In genomic region chr16:28890355-28890754, GRCh38 we compare ENCODE assay signal across 9 cellular contexts. TPM values are rescaled to one million over a fixed set of nuclear protein-coding genes. Genes with fewer than 3 reads are reported as not detected.
DNase-seq lines count a peak whose midpoint lies in the region; ATAC-seq, FAIRE-seq and TF ChIP-seq lines count a peak whose summit lies in the region.
"Not testable (repeated sequence)": the region's sequence is repeated elsewhere in the genome, so short reads cannot be mapped to it uniquely, and the experiment has no call there.
"Had no signal": no experiment of that assay in that cellular context is flagged by ENCODE, and none has a peak within 500 bp of the region (broad histone marks: within the 10 kb centered on the region; RNA-seq: fewer than 3 reads in every experiment).

No MANE protein-coding gene starts in this region.

- H3K27me3 ChIP-seq in endothelial cell of umbilical vein (ENCODE audit: control insufficient read depth in 2 of 2, insufficient read depth in 2 of 2, low read length in 2 of 2); HepG2 (ENCODE audit: control insufficient read depth in 1 of 2, insufficient read depth in 2 of 2, low read length in 2 of 2); gastrocnemius medialis: not testable (repeated sequence)

- not testable (repeated sequence) for H3K4me1 ChIP-seq in HEK293 (ENCODE audit: control insufficient read depth, insufficient read depth, low read length); endothelial cell of umbilical vein (ENCODE audit: control insufficient read depth, extremely low read depth, insufficient read depth, low read length)
- H3K4me1 ChIP-seq in HepG2 (ENCODE audit: insufficient read depth, low read length) (peaks cover 17% of the 10 kb centered on the region), gastrocnemius medialis (peaks cover 5 to 20% of the 10 kb centered on the region in 2 donors)

- in situ Hi-C loops in HepG2 (cut with HindIII; ENCODE audit: extremely low pct_ligation_motif_present, low pct_unique_long_range_greater_than_20kb); gastrocnemius medialis (cut with MboI; ENCODE audit: low sequenced_read_pairs in 4 of 4): not testable (repeated sequence)

- H3K9me1 ChIP-seq in endothelial cell of umbilical vein (replicated peaks; ENCODE audit: control insufficient read depth, extremely low read depth, insufficient read depth, low read length) = not testable (repeated sequence)

- H3K27ac ChIP-seq in HEK293 (ENCODE audit: extremely low read depth, low read depth, low read length); endothelial cell of umbilical vein (ENCODE audit: insufficient read depth, low read depth, low read length); HepG2 (ENCODE audit: extremely low read length, insufficient read depth, low read length): not testable (repeated sequence)
- peak overlapping the region; percentile 84 to 90 (median 90) for H3K27ac ChIP-seq in gastrocnemius medialis

- BruUV-seq in endothelial cell of umbilical vein (replicated peaks; lab: Mats Ljungman, UMichigan); HepG2 (replicated peaks; lab: Mats Ljungman, UMichigan): not testable (repeated sequence)

- POLR2A ChIA-PET in HEK293 (lab: Yijun Ruan, JAX); endothelial cell of umbilical vein (lab: Charles Lee): not testable (repeated sequence)
- POLR2A ChIA-PET in HepG2 (lab: Yijun Ruan, JAX) = interaction anchor here (1.3 to 2.8 kb wide), 3 partner anchors 26 to 46 kb away, joined by 6 to 21 read pairs (median 11); partner anchors contain the start of gene SH2B1

- 97% methylated on average over 5 of the region's 5 CpGs for WGBS in HepG2 (ENCODE audit: low lambda C conversion rate)

- not testable (repeated sequence) for H3K4me3 ChIP-seq in HEK293 (ENCODE audit: low read depth, low read length); endothelial cell of umbilical vein (replicated peaks in 1 of 3; ENCODE audit: insufficient read depth in 1 of 3, low read depth in 1 of 3, low read length in 3 of 3); HepG2 (replicated peaks in 1 of 3; ENCODE audit: insufficient read depth in 1 of 3, low read depth in 2 of 3, low read length in 3 of 3); gastrocnemius medialis

- H3K4me2 ChIP-seq in endothelial cell of umbilical vein (ENCODE audit: insufficient read depth, low read length); HepG2 (ENCODE audit: low read depth, low read length): not testable (repeated sequence)

- not testable (repeated sequence) for DNase-seq in endothelial cell of umbilical vein (ENCODE audit: low read depth, low spot score); HepG2 (ENCODE audit: low spot score); gastrocnemius medialis

- H4K20me1 ChIP-seq in endothelial cell of umbilical vein (replicated peaks; ENCODE audit: control insufficient read depth, extremely low read depth, insufficient read depth, low read length); HepG2 (ENCODE audit: insufficient read depth, low read length): not testable (repeated sequence)

- H3K9me3 ChIP-seq in HEK293 (ENCODE audit: control insufficient read depth, insufficient read depth, low read depth, low read length); endothelial cell of umbilical vein (replicated peaks; ENCODE audit: control insufficient read depth, insufficient read depth, low read length); HepG2 (ENCODE audit: low read length); gastrocnemius medialis: not testable (repeated sequence)

- dilution Hi-C loops in endothelial cell of umbilical vein (cut with MboI; ENCODE audit: extremely low pct_ligation_motif_present, low sequenced_read_pairs) = not testable (repeated sequence)

- not testable (repeated sequence) for H3K79me2 ChIP-seq in endothelial cell of umbilical vein (ENCODE audit: control insufficient read depth, insufficient read depth, low read length); HepG2 (ENCODE audit: insufficient read depth, low read length)

- intact Hi-C loops in endothelial cell of umbilical vein (cut with micrococcal nuclease); HepG2 (cut with micrococcal nuclease; ENCODE audit: unreplicated experiment); gastrocnemius medialis (cut with DNase I; ENCODE audit: low total_unique reads): not testable (repeated sequence)

- FAIRE-seq in endothelial cell of umbilical vein (lab: Jason Lieb, UNC) = peak; percentile 28
- FAIRE-seq in HepG2 (lab: Jason Lieb, UNC) = not testable (repeated sequence)

- H3K9ac ChIP-seq in endothelial cell of umbilical vein (replicated peaks; ENCODE audit: extremely low read depth, insufficient read depth, low read length); HepG2 (ENCODE audit: insufficient read depth, low read depth, low read length): not testable (repeated sequence)

- not testable (repeated sequence) for TF ChIP-seq CTCF in HEK293 (tag by site-specific recombination; IDR thresholded peaks at IDR 0.05); endothelial cell of umbilical vein (IDR thresholded peaks at IDR 0.05; ENCODE audit: extremely low read depth in 1 of 2, insufficient read depth in 1 of 2, low read depth in 1 of 2, low read length in 2 of 2); HepG2 (CRISPR knock-in tag; IDR thresholded peaks at IDR 0.05); gastrocnemius medialis (IDR thresholded peaks at IDR 0.05 in 4 of 5, conservative IDR thresholded peaks at IDR 0.05 in 1 of 5)

- not testable (repeated sequence) for H2AFZ ChIP-seq in endothelial cell of umbilical vein (ENCODE audit: low read depth, low read length); HepG2 (ENCODE audit: low read length)

- not testable (repeated sequence) for ATAC-seq in HepG2
- peak in 1 of 2 donors; percentile 9 for ATAC-seq in gastrocnemius medialis

- not testable (repeated sequence) for TF ChIP-seq POLR2A in endothelial cell of umbilical vein (IDR thresholded peaks at IDR 0.05; ENCODE audit: low read depth, low read length); HepG2 (IDR thresholded peaks at IDR 0.05; ENCODE audit: insufficient read depth in 1 of 2, low read depth in 2 of 2, low read length in 2 of 2); gastrocnemius medialis (IDR thresholded peaks at IDR 0.05)

- TF ChIP-seq EP300 in HepG2 (IDR thresholded peaks at IDR 0.05; ENCODE audit: low read depth in 2 of 2, low read length in 2 of 2); HepG2 (CRISPR knock-in tag; IDR thresholded peaks at IDR 0.05; ENCODE audit: borderline replicate concordance): not testable (repeated sequence)

- H3K36me3 ChIP-seq in HEK293 (ENCODE audit: control insufficient read depth in 2 of 2, insufficient read depth in 1 of 2, low read length in 2 of 2) = peaks cover 0 to 25% of the 10 kb centered on the region in 2 experiments; a peak in 2 of 3 replicates
- H3K36me3 ChIP-seq in endothelial cell of umbilical vein (ENCODE audit: control insufficient read depth in 2 of 2, extremely low read depth in 1 of 2, insufficient read depth in 2 of 2, low read length in 2 of 2) = not testable (repeated sequence)
- H3K36me3 ChIP-seq in HepG2 (replicated peaks in 1 of 2; ENCODE audit: control insufficient read depth in 1 of 2, insufficient read depth in 2 of 2, low read length in 2 of 2) = peaks cover 22 to 29% of the 10 kb centered on the region in 2 experiments
- H3K36me3 ChIP-seq in gastrocnemius medialis = peaks cover 0 to 16% of the 10 kb centered on the region in 2 donors

- CTCF ChIA-PET in HEK293 (lab: Yijun Ruan, JAX) = interaction anchor here (0.6 to 0.9 kb wide), 2 partner anchors 49 to 55 kb away, joined by 3 to 4 read pairs; no protein-coding TSS in a partner anchor
- CTCF ChIA-PET in endothelial cell of umbilical vein (lab: Charles Lee) = interaction anchor here (1.3 to 1.5 kb wide), 2 partner anchors 55 kb away, joined by 4 read pairs; no protein-coding TSS in a partner anchor
- CTCF ChIA-PET in HepG2 (lab: Yijun Ruan, JAX; ENCODE audit: low intra/inter-chr PET ratio, low total read pairs) = not testable (repeated sequence)

- TF ChIP-seq RAD21 in HepG2 (CRISPR knock-in tag; IDR thresholded peaks at IDR 0.05) = not testable (repeated sequence)

RNA-seq across cellular contexts. Expression of gene ATP2A1, which starts 12.1 kb away (rescaled TPM):
- total RNA-seq in endothelial cell of umbilical vein (2.3 and 2.5 TPM in 2 replicates), HepG2 (2016; rRNA removed; fragmentation: Illumina TruSeq; extraction: Trizol) (0.70 and 3.2 TPM in 2 replicates), gastrocnemius medialis (100 to 1,000 TPM; 380 to 909 (median 764) TPM)
- polyA plus RNA-seq in endothelial cell of umbilical vein (1.2 TPM in 2 replicates), HepG2 (2011; rRNA removed) (12.5 and 16.4 TPM in 2 replicates)
- polyA plus RNA-seq in endothelial cell of umbilical vein (2011; cell fraction: cytosol; rRNA removed) = 0.28 and 0.37 TPM in 2 replicates
- polyA plus RNA-seq in endothelial cell of umbilical vein (2011; cell fraction: nucleus; rRNA removed) = 8.1 and 9.3 TPM in 2 replicates
- polyA plus RNA-seq in endothelial cell of umbilical vein (2012) = 3.7 and 6.1 TPM in 2 replicates
- 0.40 and 1.5 TPM in 2 replicates for polyA minus RNA-seq in endothelial cell of umbilical vein
- not detected for polyA minus RNA-seq in endothelial cell of umbilical vein (2011; cell fraction: cytosol; rRNA and poly(A)+ RNA removed)
- 2.6 and 3.6 TPM in 2 replicates for polyA minus RNA-seq in endothelial cell of umbilical vein (2011; cell fraction: nucleus; rRNA and poly(A)+ RNA removed)
- 1.1 and 1.9 TPM in 2 replicates for total RNA-seq in HepG2 (2016; cell fraction: cytosol; rRNA removed; fragmentation: Illumina TruSeq; extraction: Trizol; ENCODE audit: low read depth)
- total RNA-seq in HepG2 (2016; cell fraction: insoluble cytoplasmic fraction; rRNA removed; fragmentation: Illumina TruSeq; extraction: Trizol) = 0.30 and 2.0 TPM in 2 replicates
- total RNA-seq in HepG2 (2016; cell fraction: membrane; rRNA removed; fragmentation: Illumina TruSeq; extraction: Trizol) = 0.65 and 1.3 TPM in 2 replicates
- 4.8 and 6.9 TPM in 2 replicates for total RNA-seq in HepG2 (2016; cell fraction: nucleus; rRNA removed; fragmentation: Illumina TruSeq; extraction: Trizol)
- polyA plus RNA-seq in HepG2 (2011; cell fraction: cytosol; rRNA removed) = 2.7 and 2.9 TPM in 2 replicates
- 149 and 332 TPM in 2 replicates for polyA plus RNA-seq in HepG2 (2011; cell fraction: nucleus; rRNA removed)
- 31.5 and 57.2 TPM in 2 replicates for polyA plus RNA-seq in HepG2 (2012)
- polyA plus RNA-seq in HepG2 (2016; cell fraction: cytosol; fragmentation: Illumina TruSeq; extraction: Trizol; ENCODE audit: low read depth) = 0.51 TPM in 2 replicates
- polyA plus RNA-seq in HepG2 (2016; cell fraction: insoluble cytoplasmic fraction; fragmentation: Illumina TruSeq; extraction: Trizol; ENCODE audit: low read depth) = 1.3 and 1.5 TPM in 2 replicates
- 0.87 and 1.9 TPM in 2 replicates for polyA plus RNA-seq in HepG2 (2016; cell fraction: membrane; fragmentation: Illumina TruSeq; extraction: Trizol; ENCODE audit: low read depth)
- 55.1 and 58.0 TPM in 2 replicates for polyA plus RNA-seq in HepG2 (2016; cell fraction: nucleus; fragmentation: Illumina TruSeq; extraction: Trizol; ENCODE audit: insufficient read depth, low read depth)
- polyA minus RNA-seq in HepG2 (2011; rRNA and poly(A)+ RNA removed; ENCODE audit: low replicate concordance) = 1.4 and 6.4 TPM in 2 replicates
- polyA minus RNA-seq in HepG2 (2011; cell fraction: cytosol; rRNA and poly(A)+ RNA removed) = 0.59 and 1.4 TPM in 2 replicates
- polyA minus RNA-seq in HepG2 (2011; cell fraction: nucleus; rRNA and poly(A)+ RNA removed) = 26.7 and 30.8 TPM in 2 replicates

RNA-seq across cellular contexts. Expression of gene SH2B1, which starts 26.7 kb away (rescaled TPM):
- total RNA-seq in endothelial cell of umbilical vein = 55.6 and 56.4 TPM in 2 replicates
- polyA plus RNA-seq in endothelial cell of umbilical vein = 46.4 and 53.4 TPM in 2 replicates
- polyA plus RNA-seq in endothelial cell of umbilical vein (2011; cell fraction: cytosol; rRNA removed) = 24.3 and 32.9 TPM in 2 replicates
- polyA plus RNA-seq in endothelial cell of umbilical vein (2011; cell fraction: nucleus; rRNA removed) = 135 and 157 TPM in 2 replicates
- 31.9 and 39.2 TPM in 2 replicates for polyA plus RNA-seq in endothelial cell of umbilical vein (2012)
- polyA minus RNA-seq in endothelial cell of umbilical vein = 19.9 and 45.9 TPM in 2 replicates
- polyA minus RNA-seq in endothelial cell of umbilical vein (2011; cell fraction: cytosol; rRNA and poly(A)+ RNA removed) = 21.3 TPM
- 25.4 and 35.0 TPM in 2 replicates for polyA minus RNA-seq in endothelial cell of umbilical vein (2011; cell fraction: nucleus; rRNA and poly(A)+ RNA removed)
- 15.6 and 23.3 TPM in 2 replicates for total RNA-seq in HepG2 (2016; rRNA removed; fragmentation: Illumina TruSeq; extraction: Trizol)
- 22.5 and 27.1 TPM in 2 replicates for total RNA-seq in HepG2 (2016; cell fraction: cytosol; rRNA removed; fragmentation: Illumina TruSeq; extraction: Trizol; ENCODE audit: low read depth)
- total RNA-seq in HepG2 (2016; cell fraction: insoluble cytoplasmic fraction; rRNA removed; fragmentation: Illumina TruSeq; extraction: Trizol) = 13.4 and 24.5 TPM in 2 replicates
- 16.3 and 21.4 TPM in 2 replicates for total RNA-seq in HepG2 (2016; cell fraction: membrane; rRNA removed; fragmentation: Illumina TruSeq; extraction: Trizol)
- 30.1 and 30.6 TPM in 2 replicates for total RNA-seq in HepG2 (2016; cell fraction: nucleus; rRNA removed; fragmentation: Illumina TruSeq; extraction: Trizol)
- polyA plus RNA-seq in HepG2 (2011; rRNA removed) = 30.8 and 40.2 TPM in 2 replicates
- polyA plus RNA-seq in HepG2 (2011; cell fraction: cytosol; rRNA removed) = 15.2 and 19.8 TPM in 2 replicates
- polyA plus RNA-seq in HepG2 (2011; cell fraction: nucleus; rRNA removed) = 198 and 224 TPM in 2 replicates
- 35.0 and 37.6 TPM in 2 replicates for polyA plus RNA-seq in HepG2 (2012)
- 4.3 and 6.0 TPM in 2 replicates for polyA plus RNA-seq in HepG2 (2016; cell fraction: cytosol; fragmentation: Illumina TruSeq; extraction: Trizol; ENCODE audit: low read depth)
- polyA plus RNA-seq in HepG2 (2016; cell fraction: insoluble cytoplasmic fraction; fragmentation: Illumina TruSeq; extraction: Trizol; ENCODE audit: low read depth) = 18.0 and 21.1 TPM in 2 replicates
- polyA plus RNA-seq in HepG2 (2016; cell fraction: membrane; fragmentation: Illumina TruSeq; extraction: Trizol; ENCODE audit: low read depth) = 12.3 and 13.6 TPM in 2 replicates
- 82.4 and 89.4 TPM in 2 replicates for polyA plus RNA-seq in HepG2 (2016; cell fraction: nucleus; fragmentation: Illumina TruSeq; extraction: Trizol; ENCODE audit: insufficient read depth, low read depth)
- polyA minus RNA-seq in HepG2 (2011; rRNA and poly(A)+ RNA removed; ENCODE audit: low replicate concordance) = 44.5 and 55.4 TPM in 2 replicates
- 10.5 and 11.6 TPM in 2 replicates for polyA minus RNA-seq in HepG2 (2011; cell fraction: cytosol; rRNA and poly(A)+ RNA removed)
- 36.8 and 48.6 TPM in 2 replicates for polyA minus RNA-seq in HepG2 (2011; cell fraction: nucleus; rRNA and poly(A)+ RNA removed)
- total RNA-seq in gastrocnemius medialis = 10 to 100 TPM; 13.9 to 28.5 (median 20.6) TPM

RNA-seq across cellular contexts. Expression of gene RABEP2, which starts 34.7 kb away (rescaled TPM):
- 36.0 and 37.4 TPM in 2 replicates for total RNA-seq in endothelial cell of umbilical vein
- 25.9 and 27.3 TPM in 2 replicates for polyA plus RNA-seq in endothelial cell of umbilical vein
- polyA plus RNA-seq in endothelial cell of umbilical vein (2011; cell fraction: cytosol; rRNA removed) = 19.0 and 28.9 TPM in 2 replicates
- 35.6 and 42.8 TPM in 2 replicates for polyA plus RNA-seq in endothelial cell of umbilical vein (2011; cell fraction: nucleus; rRNA removed)
- 15.3 and 19.3 TPM in 2 replicates for polyA plus RNA-seq in endothelial cell of umbilical vein (2012)
- 11.4 and 13.6 TPM in 2 replicates for polyA minus RNA-seq in endothelial cell of umbilical vein
- polyA minus RNA-seq in endothelial cell of umbilical vein (2011; cell fraction: cytosol; rRNA and poly(A)+ RNA removed) = 5.3 TPM
- polyA minus RNA-seq in endothelial cell of umbilical vein (2011; cell fraction: nucleus; rRNA and poly(A)+ RNA removed) = 7.4 and 16.4 TPM in 2 replicates
- total RNA-seq in HepG2 (2016; rRNA removed; fragmentation: Illumina TruSeq; extraction: Trizol) = 16.1 and 18.4 TPM in 2 replicates
- 2.9 and 3.6 TPM in 2 replicates for total RNA-seq in HepG2 (2016; cell fraction: cytosol; rRNA removed; fragmentation: Illumina TruSeq; extraction: Trizol; ENCODE audit: low read depth)
- total RNA-seq in HepG2 (2016; cell fraction: insoluble cytoplasmic fraction; rRNA removed; fragmentation: Illumina TruSeq; extraction: Trizol) = 13.9 and 19.6 TPM in 2 replicates
- total RNA-seq in HepG2 (2016; cell fraction: membrane; rRNA removed; fragmentation: Illumina TruSeq; extraction: Trizol) = 7.5 and 8.4 TPM in 2 replicates
- total RNA-seq in HepG2 (2016; cell fraction: nucleus; rRNA removed; fragmentation: Illumina TruSeq; extraction: Trizol) = 10.2 and 11.4 TPM in 2 replicates
- 10.8 and 12.4 TPM in 2 replicates for polyA plus RNA-seq in HepG2 (2011; rRNA removed)
- 8.5 and 13.3 TPM in 2 replicates for polyA plus RNA-seq in HepG2 (2011; cell fraction: cytosol; rRNA removed)
- polyA plus RNA-seq in HepG2 (2011; cell fraction: nucleus; rRNA removed) = 28.2 and 32.3 TPM in 2 replicates
- 5.7 and 7.3 TPM in 2 replicates for polyA plus RNA-seq in HepG2 (2012)
- 1.9 and 2.8 TPM in 2 replicates for polyA plus RNA-seq in HepG2 (2016; cell fraction: cytosol; fragmentation: Illumina TruSeq; extraction: Trizol; ENCODE audit: low read depth)
- polyA plus RNA-seq in HepG2 (2016; cell fraction: insoluble cytoplasmic fraction; fragmentation: Illumina TruSeq; extraction: Trizol; ENCODE audit: low read depth) = 9.8 and 12.4 TPM in 2 replicates
- 4.5 and 4.9 TPM in 2 replicates for polyA plus RNA-seq in HepG2 (2016; cell fraction: membrane; fragmentation: Illumina TruSeq; extraction: Trizol; ENCODE audit: low read depth)
- polyA plus RNA-seq in HepG2 (2016; cell fraction: nucleus; fragmentation: Illumina TruSeq; extraction: Trizol; ENCODE audit: insufficient read depth, low read depth) = 17.2 and 17.9 TPM in 2 replicates
- polyA minus RNA-seq in HepG2 (2011; rRNA and poly(A)+ RNA removed; ENCODE audit: low replicate concordance) = 5.5 and 7.5 TPM in 2 replicates
- polyA minus RNA-seq in HepG2 (2011; cell fraction: cytosol; rRNA and poly(A)+ RNA removed) = 5.5 and 7.4 TPM in 2 replicates
- polyA minus RNA-seq in HepG2 (2011; cell fraction: nucleus; rRNA and poly(A)+ RNA removed) = 6.2 and 7.5 TPM in 2 replicates
- total RNA-seq in gastrocnemius medialis = 10 to 100 TPM in 1 of 4 donors, 1 to 10 TPM in 3; 2.9 to 13.9 (median 6.4) TPM

RNA-seq across cellular contexts. Expression of gene CD19, which starts 41.4 kb away (rescaled TPM):
- total RNA-seq in endothelial cell of umbilical vein = not detected in 2 replicates
- polyA plus RNA-seq in endothelial cell of umbilical vein = 0.06 TPM in 2 replicates
- 0.03 TPM in 1 of 2 replicates, not detected in the other for polyA plus RNA-seq in endothelial cell of umbilical vein (2011; cell fraction: cytosol; rRNA removed)
- not detected in 2 replicates for polyA plus RNA-seq in endothelial cell of umbilical vein (2011; cell fraction: nucleus; rRNA removed)
- 0.16 TPM in 1 of 2 replicates, not detected in the other for polyA plus RNA-seq in endothelial cell of umbilical vein (2012)
- not detected in 2 replicates for polyA minus RNA-seq in endothelial cell of umbilical vein
- polyA minus RNA-seq in endothelial cell of umbilical vein (2011; cell fraction: cytosol; rRNA and poly(A)+ RNA removed) = not detected
- not detected in 2 replicates for polyA minus RNA-seq in endothelial cell of umbilical vein (2011; cell fraction: nucleus; rRNA and poly(A)+ RNA removed)
- 0.48 and 0.55 TPM in 2 replicates for total RNA-seq in HepG2 (2016; rRNA removed; fragmentation: Illumina TruSeq; extraction: Trizol)
- 0.26 TPM in 1 of 2 replicates, not detected in the other for total RNA-seq in HepG2 (2016; cell fraction: cytosol; rRNA removed; fragmentation: Illumina TruSeq; extraction: Trizol; ENCODE audit: low read depth)
- total RNA-seq in HepG2 (2016; cell fraction: insoluble cytoplasmic fraction; rRNA removed; fragmentation: Illumina TruSeq; extraction: Trizol) = 0.34 and 0.37 TPM in 2 replicates
- total RNA-seq in HepG2 (2016; cell fraction: membrane; rRNA removed; fragmentation: Illumina TruSeq; extraction: Trizol) = 0.24 TPM in 1 of 2 replicates, not detected in the other
- not detected in 2 replicates for total RNA-seq in HepG2 (2016; cell fraction: nucleus; rRNA removed; fragmentation: Illumina TruSeq; extraction: Trizol)
- 1.1 and 1.2 TPM in 2 replicates for polyA plus RNA-seq in HepG2 (2011; rRNA removed)
- polyA plus RNA-seq in HepG2 (2011; cell fraction: cytosol; rRNA removed) = 0.92 and 2.2 TPM in 2 replicates
- polyA plus RNA-seq in HepG2 (2011; cell fraction: nucleus; rRNA removed) = 2.1 and 2.5 TPM in 2 replicates
- polyA plus RNA-seq in HepG2 (2012) = 1.6 and 2.5 TPM in 2 replicates
- 0.05 and 0.07 TPM in 2 replicates for polyA plus RNA-seq in HepG2 (2016; cell fraction: cytosol; fragmentation: Illumina TruSeq; extraction: Trizol; ENCODE audit: low read depth)
- 0.64 and 0.67 TPM in 2 replicates for polyA plus RNA-seq in HepG2 (2016; cell fraction: insoluble cytoplasmic fraction; fragmentation: Illumina TruSeq; extraction: Trizol; ENCODE audit: low read depth)
- 0.10 TPM in 1 of 2 replicates, not detected in the other for polyA plus RNA-seq in HepG2 (2016; cell fraction: membrane; fragmentation: Illumina TruSeq; extraction: Trizol; ENCODE audit: low read depth)
- 0.32 and 0.45 TPM in 2 replicates for polyA plus RNA-seq in HepG2 (2016; cell fraction: nucleus; fragmentation: Illumina TruSeq; extraction: Trizol; ENCODE audit: insufficient read depth, low read depth)
- polyA minus RNA-seq in HepG2 (2011; rRNA and poly(A)+ RNA removed; ENCODE audit: low replicate concordance) = 0.07 and 1.0 TPM in 2 replicates
- not detected in 2 replicates for polyA minus RNA-seq in HepG2 (2011; cell fraction: cytosol; rRNA and poly(A)+ RNA removed)
- 0.39 and 0.75 TPM in 2 replicates for polyA minus RNA-seq in HepG2 (2011; cell fraction: nucleus; rRNA and poly(A)+ RNA removed)
- total RNA-seq in gastrocnemius medialis = not detected
- total RNA-seq: A172, Caco-2, Calu3 had no signal
- polyA plus RNA-seq: A549, BJ had no signal

RNA-seq across cellular contexts. Expression of gene TUFM, which starts 44.2 kb away (rescaled TPM):
- total RNA-seq in endothelial cell of umbilical vein (186 and 190 TPM in 2 replicates), HepG2 (2016; rRNA removed; fragmentation: Illumina TruSeq; extraction: Trizol) (138 and 298 TPM in 2 replicates), gastrocnemius medialis (100 to 1,000 TPM; 140 to 196 (median 167) TPM)
- polyA plus RNA-seq in endothelial cell of umbilical vein (227 TPM in 2 replicates), HepG2 (2011; rRNA removed) (189 and 206 TPM in 2 replicates)
- polyA plus RNA-seq in endothelial cell of umbilical vein (2011; cell fraction: cytosol; rRNA removed) = 191 and 212 TPM in 2 replicates
- polyA plus RNA-seq in endothelial cell of umbilical vein (2011; cell fraction: nucleus; rRNA removed) = 307 and 314 TPM in 2 replicates
- polyA plus RNA-seq in endothelial cell of umbilical vein (2012) = 214 and 254 TPM in 2 replicates
- polyA minus RNA-seq in endothelial cell of umbilical vein = 103 and 110 TPM in 2 replicates
- polyA minus RNA-seq in endothelial cell of umbilical vein (2011; cell fraction: cytosol; rRNA and poly(A)+ RNA removed) = 82.6 TPM
- 33.7 and 39.9 TPM in 2 replicates for polyA minus RNA-seq in endothelial cell of umbilical vein (2011; cell fraction: nucleus; rRNA and poly(A)+ RNA removed)
- total RNA-seq in HepG2 (2016; cell fraction: cytosol; rRNA removed; fragmentation: Illumina TruSeq; extraction: Trizol; ENCODE audit: low read depth) = 52.9 and 59.0 TPM in 2 replicates
- total RNA-seq in HepG2 (2016; cell fraction: insoluble cytoplasmic fraction; rRNA removed; fragmentation: Illumina TruSeq; extraction: Trizol) = 109 and 318 TPM in 2 replicates
- total RNA-seq in HepG2 (2016; cell fraction: membrane; rRNA removed; fragmentation: Illumina TruSeq; extraction: Trizol) = 97.9 and 102 TPM in 2 replicates
- 269 and 303 TPM in 2 replicates for total RNA-seq in HepG2 (2016; cell fraction: nucleus; rRNA removed; fragmentation: Illumina TruSeq; extraction: Trizol)
- polyA plus RNA-seq in HepG2 (2011; cell fraction: cytosol; rRNA removed) = 123 and 178 TPM in 2 replicates
- 404 and 487 TPM in 2 replicates for polyA plus RNA-seq in HepG2 (2011; cell fraction: nucleus; rRNA removed)
- 180 and 205 TPM in 2 replicates for polyA plus RNA-seq in HepG2 (2012)
- 69.4 and 72.1 TPM in 2 replicates for polyA plus RNA-seq in HepG2 (2016; cell fraction: cytosol; fragmentation: Illumina TruSeq; extraction: Trizol; ENCODE audit: low read depth)
- 150 and 184 TPM in 2 replicates for polyA plus RNA-seq in HepG2 (2016; cell fraction: insoluble cytoplasmic fraction; fragmentation: Illumina TruSeq; extraction: Trizol; ENCODE audit: low read depth)
- 99.2 and 107 TPM in 2 replicates for polyA plus RNA-seq in HepG2 (2016; cell fraction: membrane; fragmentation: Illumina TruSeq; extraction: Trizol; ENCODE audit: low read depth)
- polyA plus RNA-seq in HepG2 (2016; cell fraction: nucleus; fragmentation: Illumina TruSeq; extraction: Trizol; ENCODE audit: insufficient read depth, low read depth) = 673 and 742 TPM in 2 replicates
- polyA minus RNA-seq in HepG2 (2011; rRNA and poly(A)+ RNA removed; ENCODE audit: low replicate concordance) = 135 and 165 TPM in 2 replicates
- polyA minus RNA-seq in HepG2 (2011; cell fraction: cytosol; rRNA and poly(A)+ RNA removed) = 69.4 and 75.9 TPM in 2 replicates
- polyA minus RNA-seq in HepG2 (2011; cell fraction: nucleus; rRNA and poly(A)+ RNA removed) = 56.7 and 63.5 TPM in 2 replicates

Comparison
In these comparisons a context has a peak if more than half of its experiments do, and no peak if none do; other contexts are left out.
1. RNA of gene ATP2A1, which starts 12.1 kb away (total RNA-seq): 380 to 909 TPM in gastrocnemius medialis; 0.30 to 6.9 TPM in HepG2 and 2.3 to 2.5 TPM in endothelial cell of umbilical vein; every median in the first group is over 10 times any median in the second.